12 cellular contexts compared by ENCODE assay signal in genomic region chr6:89483111-89483720, GRCh38. TPM values are rescaled to one million over a fixed set of nuclear protein-coding genes. Genes with fewer than 3 reads are reported as not detected.
DNase-seq lines count a peak whose midpoint lies in the region; ATAC-seq and TF ChIP-seq lines count a peak whose summit lies in the region.
"Had no signal": no experiment of that assay in that cellular context is flagged by ENCODE, and none has a peak within 500 bp of the region (broad histone marks: within the 10 kb centered on the region; RNA-seq: fewer than 3 reads in every experiment).

No MANE protein-coding gene starts in this region.

- peak overlapping the region in 1 of 10 donors; percentile 4 for H3K4me3 ChIP-seq in heart right ventricle
- H3K4me3 ChIP-seq: SJSA1 had no signal

- H3K27me3 Mint-ChIP-seq in osteocyte (ENCODE audit: unreplicated experiment), result no peaks in the 10 kb centered on the region

- H3K9me3 Mint-ChIP-seq in osteocyte (ENCODE audit: unreplicated experiment), result no peaks in the 10 kb centered on the region
- H3K9me3 Mint-ChIP-seq: activated CD4-positive, alpha-beta memory T cell treated with anti-CD3 and anti-CD28 coated beads for 36 hours; CD8-positive, alpha-beta T cell had no signal

- peak; percentile 60 for DNase-seq in DMS79 treated with DMSO at 0.1 percent for 48 hours (lab: John Stamatoyannopoulos, UW)
- DNase-seq in NCI-H460 (ENCODE audit: extremely low read depth, low read depth), result peak; percentile 18
- peak; percentile 28 to 39 for DNase-seq in heart right ventricle
- DNase-seq in osteocyte (ENCODE audit: extremely low spot score, unreplicated experiment), result no peak
- DNase-seq in NCI-H1694 (lab: John Stamatoyannopoulos, UW), result no peak
- DNase-seq in stimulated activated naive CD8-positive, alpha-beta T cell treated with anti-CD3 and anti-CD28 coated beads, Interleukin-15, Interleukin-2, amounts not matched to agents 100 U/mL and 50 U/mL, for 24 hours, result no peak
- DNase-seq in OCI-M1 (lab: John Stamatoyannopoulos, UW), result no peak
- DNase-seq: activated CD4-positive, alpha-beta memory T cell treated with anti-CD3 and anti-CD28 coated beads for 36 hours; CD8-positive, alpha-beta T cell; stimulated activated CD4-positive, alpha-beta T cell treated with anti-CD3 and anti-CD28 coated beads, Interleukin-2, amount 100 ng/mL, for 24 hours had no signal

- 41 to 43% methylated on average over 7 of the region's 7 CpGs for WGBS in heart right ventricle, 2 donors

- H3K27me3 ChIP-seq in heart right ventricle, result no peaks in the 10 kb centered on the region
- H3K27me3 ChIP-seq: SJSA1 had no signal

- no peaks in the 10 kb centered on the region for H3K9me3 ChIP-seq in heart right ventricle
- H3K9me3 ChIP-seq: SJSA1 had no signal

- intact Hi-C loops in heart right ventricle (cut with DNase I), result no loop called here

- peak overlapping the region; percentile 1 to 77 (median 66) for H3K27ac ChIP-seq in heart right ventricle
- H3K27ac ChIP-seq: SJSA1 had no signal

- ATAC-seq in heart right ventricle (peak; percentile 82 to 92 (median 87)), GM21576 (IDR thresholded peaks at IDR 0.05; ENCODE audit: unreplicated experiment) (no peak)
- no peak for ATAC-seq in stimulated activated naive CD8-positive, alpha-beta T cell treated with anti-CD3 and anti-CD28 coated beads, Interleukin-15, Interleukin-2, amounts not matched to agents 100 U/mL and 50 U/mL, for 24 hours
- ATAC-seq: CD8-positive, alpha-beta T cell had no signal

- H3K4me1 Mint-ChIP-seq in osteocyte (ENCODE audit: unreplicated experiment), result peaks cover 25% of the 10 kb centered on the region

- H3K36me3 Mint-ChIP-seq in osteocyte (ENCODE audit: unreplicated experiment), result no peaks in the 10 kb centered on the region
- H3K36me3 Mint-ChIP-seq: activated CD4-positive, alpha-beta memory T cell treated with anti-CD3 and anti-CD28 coated beads for 36 hours; CD8-positive, alpha-beta T cell had no signal

- H3K4me1 ChIP-seq in heart right ventricle, result peaks cover 13 to 44% (median 30%) of the 10 kb centered on the region in 9 donors
- H3K4me1 ChIP-seq: SJSA1 had no signal

- peak overlapping the region; percentile 9 for H3K27ac Mint-ChIP-seq in osteocyte (ENCODE audit: unreplicated experiment)
- H3K27ac Mint-ChIP-seq: activated CD4-positive, alpha-beta memory T cell treated with anti-CD3 and anti-CD28 coated beads for 36 hours; CD8-positive, alpha-beta T cell had no signal

- no peaks in the 10 kb centered on the region for H3K36me3 ChIP-seq in heart right ventricle
- H3K36me3 ChIP-seq: SJSA1 had no signal

- no peak for TF ChIP-seq CTCF in heart right ventricle (IDR thresholded peaks at IDR 0.05)
- TF ChIP-seq CTCF in osteocyte (IDR thresholded peaks at IDR 0.05), result no peak

- no peak overlapping the region for H3K4me3 Mint-ChIP-seq in osteocyte (ENCODE audit: unreplicated experiment)
- H3K4me3 Mint-ChIP-seq: activated CD4-positive, alpha-beta memory T cell treated with anti-CD3 and anti-CD28 coated beads for 36 hours; CD8-positive, alpha-beta T cell had no signal

RNA-seq across cellular contexts. Expression of gene ANKRD6, which starts 50.3 kb away (rescaled TPM):
- total RNA-seq in NCI-H460 (2014; rRNA removed; shearing (Covaris generic)), result 1.5 and 1.8 TPM in 2 replicates
- 4.1 and 6.5 TPM in 2 replicates for polyA plus RNA-seq in NCI-H460 (2014; cell fraction: nucleus; rRNA removed)
- 10 to 100 TPM in 5 of 10 donors, 1 to 10 TPM in 5; 6.3 to 18.2 (median 10.4) TPM for total RNA-seq in heart right ventricle
- 1 to 10 TPM; 2.0 to 7.5 TPM for polyA plus RNA-seq in heart right ventricle
- total RNA-seq in osteocyte, result 5.5 and 7.1 TPM in 2 replicates

Comparison
In these comparisons a context has a peak if more than half of its experiments do, and no peak if none do; other contexts are left out.
1. DNase-seq: peak in DMS79 treated with DMSO at 0.1 percent for 48 hours (single experiment), NCI-H460 (single experiment) and heart right ventricle (2 of 2); none in osteocyte (single experiment), NCI-H1694 (single experiment), stimulated activated naive CD8-positive, alpha-beta T cell treated with anti-CD3 and anti-CD28 coated beads, Interleukin-15, Interleukin-2, amounts not matched to agents 100 U/mL and 50 U/mL, for 24 hours (single experiment) and OCI-M1 (single experiment).
2. ATAC-seq: peak in heart right ventricle (8 of 8); none in GM21576 (single experiment) and stimulated activated naive CD8-positive, alpha-beta T cell treated with anti-CD3 and anti-CD28 coated beads, Interleukin-15, Interleukin-2, amounts not matched to agents 100 U/mL and 50 U/mL, for 24 hours (single experiment).